ENCODE assay signal across 1 cellular context in the genomic region with DNA sequence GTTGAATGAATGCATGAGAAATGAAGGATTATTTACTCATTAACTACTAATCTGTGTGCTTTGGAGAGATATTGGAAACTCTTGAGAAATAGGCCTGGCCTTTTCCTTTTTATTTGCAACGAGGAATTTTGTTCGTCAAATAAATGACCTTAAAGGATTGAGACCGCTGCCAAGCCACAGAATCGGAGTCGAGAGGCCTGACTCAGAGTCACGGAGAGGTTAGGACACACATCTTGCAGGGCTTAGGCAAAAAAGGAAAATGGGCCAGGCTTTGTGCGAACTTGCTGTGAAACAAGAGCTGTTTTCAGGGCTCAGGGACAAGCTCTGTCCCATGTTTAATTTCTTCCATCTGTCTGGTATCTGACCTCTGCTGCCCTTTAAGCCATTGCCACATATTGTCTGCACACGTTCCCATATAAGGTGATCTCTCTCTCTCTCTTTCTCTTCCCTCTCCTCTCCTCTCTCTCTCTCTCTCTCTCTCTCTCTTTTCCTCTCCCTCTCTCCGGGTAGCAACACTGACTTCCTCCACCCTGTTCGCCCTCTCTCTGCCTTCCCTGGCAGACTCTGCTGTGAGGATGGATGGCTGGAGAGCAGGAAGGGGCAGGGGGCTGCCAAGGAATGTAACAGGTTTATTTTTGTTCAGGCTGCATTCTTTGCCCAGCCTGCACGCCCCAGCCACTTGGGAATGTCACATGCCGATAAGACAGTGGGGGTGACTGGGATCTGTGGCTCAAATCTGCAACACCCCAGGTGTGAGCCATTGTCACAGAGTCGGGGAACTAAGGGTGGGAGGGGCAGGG.
A peak's percentile ranks its signal among the peaks of the same experiment; 100 is the strongest.
TF ChIP-seq lines count a peak whose summit lies in the region.

No MANE protein-coding gene starts in this region.

TF ChIP-seq in K562, 482 proteins besides CTCF, POLR2A, EP300 and RAD21 (continued from another document):
- TF ChIP-seq PHF8 (IDR thresholded peaks at IDR 0.05; ENCODE audit: borderline replicate concordance, low read length) (no peak), ZNF354B (CRISPR knock-in tag; IDR thresholded peaks at IDR 0.05) (no peak), SMARCA4 (IDR thresholded peaks at IDR 0.05) (0 out of 2 replicates have a peak, but pooled peaks have one; percentile 13), ZNF830 (CRISPR knock-in tag; IDR thresholded peaks at IDR 0.05) (no peak), MTF1 (CRISPR knock-in tag; IDR thresholded peaks at IDR 0.05; ENCODE audit: borderline replicate concordance) (peak; percentile 86; the same call in 1 of the 2 replicates), ZNF174 (CRISPR knock-in tag; IDR thresholded peaks at IDR 0.05) (no peak), ZNF695 (CRISPR knock-in tag; IDR thresholded peaks at IDR 0.05) (no peak), RBM34 (IDR thresholded peaks at IDR 0.05; ENCODE audit: borderline replicate concordance, insufficient read depth, low read length) (no peak), CSDE1 (IDR thresholded peaks at IDR 0.05) (no peak), POLR2H (tag; IDR thresholded peaks at IDR 0.05; ENCODE audit: low read depth) (no peak), PHB2 (IDR thresholded peaks at IDR 0.05; ENCODE audit: low read depth) (no peak), ZNF224 (CRISPR knock-in tag; IDR thresholded peaks at IDR 0.05) (no peak), SIRT6 (IDR thresholded peaks at IDR 0.05; ENCODE audit: low read depth, low read length) (no peak), PTTG1 (tag; IDR thresholded peaks at IDR 0.05; ENCODE audit: low read depth) (no peak), SMAD4 (CRISPR knock-in tag; conservative IDR thresholded peaks at IDR 0.05) (peak; percentile 39; the same call in 1 of the 2 replicates), CXXC5 (CRISPR knock-in tag; IDR thresholded peaks at IDR 0.05) (0 out of 2 replicates have a peak, but pooled peaks have one; percentile 24), ZEB2 (IDR thresholded peaks at IDR 0.05) (0 out of 2 replicates have a peak, but pooled peaks have one; percentile 55), TAF1 (IDR thresholded peaks at IDR 0.05; ENCODE audit: control insufficient read depth, extremely low read depth, insufficient read depth, low read length, severe bottlenecking) (no peak), MECOM (CRISPR knock-in tag; IDR thresholded peaks at IDR 0.05) (no peak), HDGF (IDR thresholded peaks at IDR 0.05) (no peak), RBM22 (IDR thresholded peaks at IDR 0.05; ENCODE audit: low read depth, low read length, poor library complexity, severe bottlenecking) (no peak), TBL1XR1 (IDR thresholded peaks at IDR 0.05; ENCODE audit: low read length in 2 of 2) (no peak), ILF3 (IDR thresholded peaks at IDR 0.05; ENCODE audit: borderline replicate concordance) (no peak), POLR3G (IDR thresholded peaks at IDR 0.05; ENCODE audit: extremely low read depth, insufficient read length, insufficient replicate concordance) (no peak), KLF13 (tag; IDR thresholded peaks at IDR 0.05; ENCODE audit: borderline replicate concordance, low read depth) (no peak), SRF (CRISPR knock-in tag; IDR thresholded peaks at IDR 0.05) (peak; percentile 94 to 97), ZZZ3 (IDR thresholded peaks at IDR 0.05) (no peak), ZNF76 (CRISPR knock-in tag; IDR thresholded peaks at IDR 0.05; ENCODE audit: borderline replicate concordance) (no peak), ZNF3 (CRISPR knock-in tag; IDR thresholded peaks at IDR 0.05) (no peak), PRPF4 (IDR thresholded peaks at IDR 0.05; ENCODE audit: insufficient read depth, low read depth, low read length, poor library complexity, severe bottlenecking) (no peak), CBX5 (IDR thresholded peaks at IDR 0.05; ENCODE audit: borderline replicate concordance, low read depth) (no peak)
- TF ChIP-seq, protein P1, sequence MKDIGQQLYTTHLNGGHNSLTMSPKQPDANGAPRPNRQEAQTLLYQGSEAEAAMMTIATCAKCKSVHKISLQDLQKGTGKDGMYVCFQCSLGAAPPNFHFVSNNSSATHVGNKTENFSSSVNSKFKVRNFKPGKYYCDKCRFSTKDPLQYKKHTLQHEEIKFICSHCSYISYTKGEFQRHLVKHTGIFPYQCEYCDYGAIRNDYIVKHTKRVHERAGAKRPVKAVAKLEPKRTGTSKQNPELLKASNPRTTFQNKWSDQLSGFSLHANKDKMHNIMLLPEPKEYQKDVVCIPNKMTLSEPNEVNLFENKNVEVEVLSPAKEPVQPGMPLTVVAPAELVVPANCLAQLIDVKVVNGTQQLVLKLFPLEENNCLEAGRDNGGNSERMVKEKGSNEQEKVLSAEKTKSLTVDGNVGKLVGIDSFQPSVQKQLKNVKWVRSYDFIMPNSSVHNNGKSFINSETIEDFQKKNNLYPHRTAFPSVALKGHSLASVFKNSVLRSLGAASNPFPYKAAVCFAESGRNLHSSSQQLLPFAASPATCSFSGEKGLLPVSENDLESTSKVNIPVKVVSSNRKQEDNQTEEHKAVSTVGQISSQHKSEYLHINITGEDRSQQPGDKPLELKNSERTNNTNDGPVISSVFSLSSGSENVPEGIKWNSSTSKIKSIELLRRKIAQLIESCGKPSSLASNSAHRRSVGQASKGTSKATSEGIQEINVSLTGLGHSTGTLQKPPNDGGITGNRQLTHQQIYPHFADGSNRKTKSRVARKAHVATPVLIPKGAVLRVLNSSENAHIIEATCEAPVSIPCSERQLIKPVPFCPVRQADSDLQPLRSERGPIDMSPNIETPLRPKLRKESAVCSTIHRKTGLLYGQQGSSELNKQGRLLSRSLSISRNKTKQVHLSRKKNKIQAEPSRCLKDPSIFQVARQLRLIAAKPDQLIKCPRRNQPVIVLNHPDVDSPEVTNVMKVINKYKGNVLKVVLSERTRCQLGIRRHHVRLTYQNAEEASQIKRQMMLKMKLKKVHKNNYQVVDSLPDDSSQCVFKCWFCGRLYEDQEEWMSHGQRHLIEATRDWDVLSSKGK (CRISPR knock-in tag; IDR thresholded peaks at IDR 0.05), result no peak
- TF ChIP-seq, protein P2, sequence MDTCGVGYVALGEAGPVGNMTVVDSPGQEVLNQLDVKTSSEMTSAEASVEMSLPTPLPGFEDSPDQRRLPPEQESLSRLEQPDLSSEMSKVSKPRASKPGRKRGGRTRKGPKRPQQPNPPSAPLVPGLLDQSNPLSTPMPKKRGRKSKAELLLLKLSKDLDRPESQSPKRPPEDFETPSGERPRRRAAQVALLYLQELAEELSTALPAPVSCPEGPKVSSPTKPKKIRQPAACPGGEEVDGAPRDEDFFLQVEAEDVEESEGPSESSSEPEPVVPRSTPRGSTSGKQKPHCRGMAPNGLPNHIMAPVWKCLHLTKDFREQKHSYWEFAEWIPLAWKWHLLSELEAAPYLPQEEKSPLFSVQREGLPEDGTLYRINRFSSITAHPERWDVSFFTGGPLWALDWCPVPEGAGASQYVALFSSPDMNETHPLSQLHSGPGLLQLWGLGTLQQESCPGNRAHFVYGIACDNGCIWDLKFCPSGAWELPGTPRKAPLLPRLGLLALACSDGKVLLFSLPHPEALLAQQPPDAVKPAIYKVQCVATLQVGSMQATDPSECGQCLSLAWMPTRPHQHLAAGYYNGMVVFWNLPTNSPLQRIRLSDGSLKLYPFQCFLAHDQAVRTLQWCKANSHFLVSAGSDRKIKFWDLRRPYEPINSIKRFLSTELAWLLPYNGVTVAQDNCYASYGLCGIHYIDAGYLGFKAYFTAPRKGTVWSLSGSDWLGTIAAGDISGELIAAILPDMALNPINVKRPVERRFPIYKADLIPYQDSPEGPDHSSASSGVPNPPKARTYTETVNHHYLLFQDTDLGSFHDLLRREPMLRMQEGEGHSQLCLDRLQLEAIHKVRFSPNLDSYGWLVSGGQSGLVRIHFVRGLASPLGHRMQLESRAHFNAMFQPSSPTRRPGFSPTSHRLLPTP (IDR thresholded peaks at IDR 0.05; ENCODE audit: borderline replicate concordance, extremely low read depth, insufficient read length), result no peak
- TF ChIP-seq, protein P3, sequence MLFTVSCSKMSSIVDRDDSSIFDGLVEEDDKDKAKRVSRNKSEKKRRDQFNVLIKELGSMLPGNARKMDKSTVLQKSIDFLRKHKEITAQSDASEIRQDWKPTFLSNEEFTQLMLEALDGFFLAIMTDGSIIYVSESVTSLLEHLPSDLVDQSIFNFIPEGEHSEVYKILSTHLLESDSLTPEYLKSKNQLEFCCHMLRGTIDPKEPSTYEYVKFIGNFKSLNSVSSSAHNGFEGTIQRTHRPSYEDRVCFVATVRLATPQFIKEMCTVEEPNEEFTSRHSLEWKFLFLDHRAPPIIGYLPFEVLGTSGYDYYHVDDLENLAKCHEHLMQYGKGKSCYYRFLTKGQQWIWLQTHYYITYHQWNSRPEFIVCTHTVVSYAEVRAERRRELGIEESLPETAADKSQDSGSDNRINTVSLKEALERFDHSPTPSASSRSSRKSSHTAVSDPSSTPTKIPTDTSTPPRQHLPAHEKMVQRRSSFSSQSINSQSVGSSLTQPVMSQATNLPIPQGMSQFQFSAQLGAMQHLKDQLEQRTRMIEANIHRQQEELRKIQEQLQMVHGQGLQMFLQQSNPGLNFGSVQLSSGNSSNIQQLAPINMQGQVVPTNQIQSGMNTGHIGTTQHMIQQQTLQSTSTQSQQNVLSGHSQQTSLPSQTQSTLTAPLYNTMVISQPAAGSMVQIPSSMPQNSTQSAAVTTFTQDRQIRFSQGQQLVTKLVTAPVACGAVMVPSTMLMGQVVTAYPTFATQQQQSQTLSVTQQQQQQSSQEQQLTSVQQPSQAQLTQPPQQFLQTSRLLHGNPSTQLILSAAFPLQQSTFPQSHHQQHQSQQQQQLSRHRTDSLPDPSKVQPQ (CRISPR knock-in tag; IDR thresholded peaks at IDR 0.05; ENCODE audit: borderline replicate concordance), result no peak
- TF ChIP-seq, protein P4, sequence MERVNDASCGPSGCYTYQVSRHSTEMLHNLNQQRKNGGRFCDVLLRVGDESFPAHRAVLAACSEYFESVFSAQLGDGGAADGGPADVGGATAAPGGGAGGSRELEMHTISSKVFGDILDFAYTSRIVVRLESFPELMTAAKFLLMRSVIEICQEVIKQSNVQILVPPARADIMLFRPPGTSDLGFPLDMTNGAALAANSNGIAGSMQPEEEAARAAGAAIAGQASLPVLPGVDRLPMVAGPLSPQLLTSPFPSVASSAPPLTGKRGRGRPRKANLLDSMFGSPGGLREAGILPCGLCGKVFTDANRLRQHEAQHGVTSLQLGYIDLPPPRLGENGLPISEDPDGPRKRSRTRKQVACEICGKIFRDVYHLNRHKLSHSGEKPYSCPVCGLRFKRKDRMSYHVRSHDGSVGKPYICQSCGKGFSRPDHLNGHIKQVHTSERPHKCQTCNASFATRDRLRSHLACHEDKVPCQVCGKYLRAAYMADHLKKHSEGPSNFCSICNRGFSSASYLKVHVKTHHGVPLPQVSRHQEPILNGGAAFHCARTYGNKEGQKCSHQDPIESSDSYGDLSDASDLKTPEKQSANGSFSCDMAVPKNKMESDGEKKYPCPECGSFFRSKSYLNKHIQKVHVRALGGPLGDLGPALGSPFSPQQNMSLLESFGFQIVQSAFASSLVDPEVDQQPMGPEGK (CRISPR knock-in tag; IDR thresholded peaks at IDR 0.05; ENCODE audit: borderline replicate concordance), result no peak
